27 cellular contexts compared by ENCODE assay signal in genomic region chr4:15255537-15255936, GRCh38.
"Had no signal": no experiment of that assay in that cellular context is flagged by ENCODE, and none has a peak within 500 bp of the region (broad histone marks: within the 10 kb centered on the region; RNA-seq: fewer than 3 reads in every experiment).

No MANE protein-coding gene starts in this region.

- H3K36me3 ChIP-seq: ascending aorta, breast epithelium, cardiac muscle cell, colonic mucosa, esophagus squamous epithelium, gastroesophageal sphincter had no signal

- H3K27ac Mint-ChIP-seq: activated CD4-positive, alpha-beta memory T cell treated with anti-CD3 and anti-CD28 coated beads for 36 hours; activated CD8-positive, alpha-beta memory T cell treated with anti-CD3 and anti-CD28 coated beads, Interleukin-2, amount 10 ng/mL, durations not matched to agents 7 days and 5 days; activated CD8-positive, alpha-beta T cell treated with anti-CD3 and anti-CD28 coated beads, Interleukin-2, amount 10 ng/mL, durations not matched to agents 7 days and 5 days; activated naive CD4-positive, alpha-beta T cell treated with anti-CD3 and anti-CD28 coated beads, Interleukin-2, amount 10 ng/mL, durations not matched to agents 7 days and 5 days; activated naive CD8-positive, alpha-beta T cell treated with anti-CD3 and anti-CD28 coated beads, Interleukin-2, amount 10 ng/mL, durations not matched to agents 7 days and 5 days; activated T-cell treated with anti-CD3 and anti-CD28 coated beads, Interleukin-2, amount 50 U/mL, for 24 hours; activated T-cell treated with anti-CD3 and anti-CD28 coated beads, Interleukin-2, amount 50 U/mL, for 72 hours; brain had no signal

- H3K4me1 Mint-ChIP-seq: activated CD8-positive, alpha-beta memory T cell treated with anti-CD3 and anti-CD28 coated beads, Interleukin-2, amount 10 ng/mL, durations not matched to agents 7 days and 5 days; activated naive CD4-positive, alpha-beta T cell treated with anti-CD3 and anti-CD28 coated beads, Interleukin-2, amount 10 ng/mL, durations not matched to agents 7 days and 5 days; activated naive CD8-positive, alpha-beta T cell treated with anti-CD3 and anti-CD28 coated beads, Interleukin-2, amount 10 ng/mL, durations not matched to agents 7 days and 5 days had no signal

- H3K27ac ChIP-seq: ascending aorta, breast epithelium, cardiac muscle cell, colonic mucosa, epithelial cell of prostate, esophagus squamous epithelium, gastroesophageal sphincter had no signal

- H3K36me3 Mint-ChIP-seq: activated CD4-positive, alpha-beta memory T cell treated with anti-CD3 and anti-CD28 coated beads for 36 hours; activated CD8-positive, alpha-beta memory T cell treated with anti-CD3 and anti-CD28 coated beads, Interleukin-2, amount 10 ng/mL, durations not matched to agents 7 days and 5 days; activated naive CD4-positive, alpha-beta T cell treated with anti-CD3 and anti-CD28 coated beads, Interleukin-2, amount 10 ng/mL, durations not matched to agents 7 days and 5 days; activated naive CD4-positive, alpha-beta T cell treated with anti-CD3 and anti-CD28 coated beads, Interleukin-2, amount 50 U/mL, for 72 hours; activated naive CD8-positive, alpha-beta T cell treated with anti-CD3 and anti-CD28 coated beads, Interleukin-2, amount 10 ng/mL, durations not matched to agents 7 days and 5 days; brain had no signal

- H3K9me3 Mint-ChIP-seq: activated CD4-positive, alpha-beta memory T cell treated with anti-CD3 and anti-CD28 coated beads for 36 hours; activated naive CD4-positive, alpha-beta T cell treated with anti-CD3 and anti-CD28 coated beads, Interleukin-2, amount 10 ng/mL, durations not matched to agents 7 days and 5 days; activated naive CD4-positive, alpha-beta T cell treated with anti-CD3 and anti-CD28 coated beads, Interleukin-2, amount 50 U/mL, for 72 hours; activated T-cell treated with anti-CD3 and anti-CD28 coated beads, Interleukin-2, amount 50 U/mL, for 24 hours; activated T-cell treated with anti-CD3 and anti-CD28 coated beads, Interleukin-2, amount 50 U/mL, for 72 hours; brain had no signal

- ATAC-seq: activated CD8-positive, alpha-beta memory T cell treated with anti-CD3 and anti-CD28 coated beads, Interleukin-2, amount 10 ng/mL, durations not matched to agents 7 days and 5 days; activated CD8-positive, alpha-beta T cell treated with anti-CD3 and anti-CD28 coated beads, Interleukin-2, amount 10 ng/mL, durations not matched to agents 7 days and 5 days; activated naive CD4-positive, alpha-beta T cell treated with anti-CD3 and anti-CD28 coated beads, Interleukin-2, amount 50 U/mL, for 72 hours; activated T-cell treated with anti-CD3 and anti-CD28 coated beads, Interleukin-2, amount 50 U/mL, for 72 hours; gastroesophageal sphincter had no signal

- H3K4me3 ChIP-seq: ascending aorta, breast epithelium, cardiac muscle cell, colonic mucosa, esophagus squamous epithelium, gastroesophageal sphincter had no signal

- H3K27me3 Mint-ChIP-seq: activated naive CD4-positive, alpha-beta T cell treated with anti-CD3 and anti-CD28 coated beads, Interleukin-2, amount 10 ng/mL, durations not matched to agents 7 days and 5 days; activated naive CD8-positive, alpha-beta T cell treated with anti-CD3 and anti-CD28 coated beads, Interleukin-2, amount 10 ng/mL, durations not matched to agents 7 days and 5 days had no signal

- H3K4me1 ChIP-seq: breast epithelium, colonic mucosa, esophagus squamous epithelium, gastroesophageal sphincter had no signal

- H3K4me3 Mint-ChIP-seq: activated CD4-positive, alpha-beta memory T cell treated with anti-CD3 and anti-CD28 coated beads for 36 hours; activated CD8-positive, alpha-beta memory T cell treated with anti-CD3 and anti-CD28 coated beads, Interleukin-2, amount 10 ng/mL, durations not matched to agents 7 days and 5 days; activated CD8-positive, alpha-beta T cell treated with anti-CD3 and anti-CD28 coated beads, Interleukin-2, amount 10 ng/mL, durations not matched to agents 7 days and 5 days; activated naive CD4-positive, alpha-beta T cell treated with anti-CD3 and anti-CD28 coated beads, Interleukin-2, amount 10 ng/mL, durations not matched to agents 7 days and 5 days; activated naive CD8-positive, alpha-beta T cell treated with anti-CD3 and anti-CD28 coated beads, Interleukin-2, amount 10 ng/mL, durations not matched to agents 7 days and 5 days; activated T-cell treated with anti-CD3 and anti-CD28 coated beads, Interleukin-2, amount 50 U/mL, for 24 hours; activated T-cell treated with anti-CD3 and anti-CD28 coated beads, Interleukin-2, amount 50 U/mL, for 72 hours; brain had no signal

- H3K27me3 ChIP-seq: ascending aorta, breast epithelium, cardiac muscle cell, colonic mucosa, esophagus squamous epithelium, gastroesophageal sphincter had no signal

- DNase-seq: activated CD4-positive, alpha-beta memory T cell treated with anti-CD3 and anti-CD28 coated beads for 36 hours; activated CD4-positive, alpha-beta T cell treated with anti-CD3 and anti-CD28 coated beads for 1 hour; activated CD4-positive, alpha-beta T cell treated with anti-CD3 and anti-CD28 coated beads for 48 hours; activated CD8-positive, alpha-beta memory T cell treated with anti-CD3 and anti-CD28 coated beads, Interleukin-2, amount 10 ng/mL, durations not matched to agents 7 days and 5 days; activated CD8-positive, alpha-beta memory T cell treated with anti-CD3 and anti-CD28 coated beads, Interleukin-2, amount 50 U/mL, for 4 hours; activated CD8-positive, alpha-beta T cell treated with anti-CD3 and anti-CD28 coated beads, Interleukin-2, amount 10 ng/mL, durations not matched to agents 7 days and 5 days; activated gamma-delta T cell; activated naive CD4-positive, alpha-beta T cell; activated naive CD4-positive, alpha-beta T cell treated with anti-CD3 and anti-CD28 coated beads, Interleukin-2, amount 10 ng/mL, durations not matched to agents 7 days and 5 days; activated naive CD8-positive, alpha-beta T cell treated with anti-CD3 and anti-CD28 coated beads, Interleukin-2, amount 10 ng/mL, durations not matched to agents 7 days and 5 days; activated T-cell treated with anti-CD3 and anti-CD28 coated beads for 4 hours; activated T-cell treated with anti-CD3 and anti-CD28 coated beads, Interleukin-2, amount 50 U/mL, for 24 hours; activated T-cell treated with anti-CD3 and anti-CD28 coated beads, Interleukin-2, amount 50 U/mL, for 72 hours; central memory CD4-positive, alpha-beta T cell; cerebellar nuclear complex; colonic mucosa; effector CD8-positive, alpha-beta T cell; esophagus squamous epithelium; foreskin melanocyte; T-helper 2 cell had no signal
